1 cellular context compared by ENCODE assay signal in genomic region chr22:39306456-39307361, GRCh38.
TF ChIP-seq lines count a peak whose summit lies in the region.

No MANE protein-coding gene starts in this region.

TF ChIP-seq in H1, 55 proteins besides CTCF, POLR2A, EP300 and RAD21:
- TF ChIP-seq KDM4A (IDR thresholded peaks at IDR 0.05; ENCODE audit: low read depth, low read length, severe bottlenecking) (no peak), EZH2 (IDR thresholded peaks at IDR 0.05; ENCODE audit: low read depth, low read length, severe bottlenecking) (no peak), YY1 (IDR thresholded peaks at IDR 0.05; ENCODE audit: low read depth, low read length) (peak; percentile 55; the same call in 1 of the 2 replicates), RFX5 (IDR thresholded peaks at IDR 0.05; ENCODE audit: borderline replicate concordance, low read depth, low read length) (no peak), CBX8 (IDR thresholded peaks at IDR 0.05; ENCODE audit: borderline replicate concordance, low read depth, low read length) (no peak), ZNF274 (IDR thresholded peaks at IDR 0.05; ENCODE audit: borderline replicate concordance, extremely low read depth, low read length) (no peak), POLR2AphosphoS5 (IDR thresholded peaks at IDR 0.05; ENCODE audit: low read depth, low read length) (0 out of 2 replicates have a peak, but pooled peaks have one; percentile 17), MAFK (IDR thresholded peaks at IDR 0.05; ENCODE audit: low read depth, low read length) (no peak), EGR1 (IDR thresholded peaks at IDR 0.05; ENCODE audit: borderline replicate concordance, low read depth, low read length) (no peak), CEBPB (IDR thresholded peaks at IDR 0.05; ENCODE audit: low read depth, low read length) (no peak), SIN3A (conservative IDR thresholded peaks at IDR 0.05 in 1 of 2, IDR thresholded peaks at IDR 0.05 in 1 of 2; ENCODE audit: low read depth in 1 of 2, low read length in 2 of 2) (peak in 1 of 2 experiments; percentile 81; a peak in 1 of 4 replicates), GABPA (IDR thresholded peaks at IDR 0.05; ENCODE audit: borderline replicate concordance, insufficient read depth, low read length) (peak; percentile 23; the same call in 1 of the 2 replicates), SRF (IDR thresholded peaks at IDR 0.05; ENCODE audit: low read depth, low read length) (no peak), E2F6 (IDR thresholded peaks at IDR 0.05) (no peak), CTBP2 (IDR thresholded peaks at IDR 0.05; ENCODE audit: borderline replicate concordance, insufficient read depth, insufficient read length, low read length) (no peak), CHD1 (IDR thresholded peaks at IDR 0.05; ENCODE audit: low read depth, low read length) (no peak)
